Comparison of ENCODE assay signal across 8 cellular contexts in the genomic region with DNA sequence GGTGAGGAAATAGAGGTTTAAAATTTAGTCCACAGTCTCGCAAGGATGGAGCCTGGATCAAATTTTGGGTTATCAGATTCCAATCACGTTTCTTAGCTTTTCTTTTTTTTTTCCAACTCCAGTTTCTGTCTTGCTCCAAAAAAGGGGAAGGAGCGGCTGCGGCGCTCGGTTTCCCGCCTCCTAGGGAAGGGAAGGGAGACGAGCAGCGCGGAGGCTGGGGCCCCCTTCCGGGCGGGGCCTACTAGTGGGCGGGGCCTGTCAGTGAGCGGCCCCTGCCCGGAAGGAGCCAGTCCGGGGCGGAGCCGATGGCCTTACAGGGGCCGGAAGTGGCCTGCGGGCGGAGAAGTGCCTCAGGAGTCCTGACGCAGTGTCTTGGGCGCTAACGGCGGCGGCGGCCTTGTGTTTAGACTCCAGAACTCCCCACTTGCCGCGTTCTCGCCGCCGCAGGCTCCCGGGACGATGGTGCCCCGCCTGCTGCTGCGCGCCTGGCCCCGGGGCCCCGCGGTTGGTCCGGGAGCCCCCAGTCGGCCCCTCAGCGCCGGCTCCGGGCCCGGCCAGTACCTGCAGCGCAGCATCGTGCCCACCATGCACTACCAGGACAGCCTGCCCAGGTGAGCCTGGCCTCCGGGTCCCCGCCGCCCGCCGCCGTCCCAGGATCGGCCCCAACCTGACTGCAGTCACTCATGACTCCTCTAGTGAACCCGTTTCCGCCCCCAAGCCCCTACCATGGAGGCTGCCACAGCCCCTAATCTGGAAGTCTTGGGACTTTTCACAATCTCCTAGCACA. TPM values are rescaled to one million over a fixed set of nuclear protein-coding genes. Genes with fewer than 3 reads are reported as not detected.
A peak's percentile ranks its signal among the peaks of the same experiment; 100 is the strongest.
DNase-seq lines count a peak whose midpoint lies in the region; ATAC-seq and TF ChIP-seq lines count a peak whose summit lies in the region.

A gene (plus strand): TSS at position 340 of the 787 bp plus-strand sequence. CDS start 120 bp downstream, at position 460.

- DNase-seq in BJ (ENCODE audit: low read depth), result peak; percentile 65
- peak; percentile 80 for DNase-seq in NCI-H526 treated with DMSO at 0.1 percent for 48 hours (lab: John Stamatoyannopoulos, UW)
- peak; percentile 95 for DNase-seq in activated CD4-positive, alpha-beta T cell treated with anti-CD3 and anti-CD28 coated beads for 48 hours
- peak; percentile 92 for DNase-seq in kidney tubule cell (ENCODE audit: low spot score)
- peak; percentile 73 to 84 for DNase-seq in stimulated activated CD4-positive, alpha-beta T cell treated with anti-CD3 and anti-CD28 coated beads, Interleukin-1b, Interleukin-23, amount 100 ng/mL, for 1 hour (ENCODE audit: low read depth in 2 of 2)

- CTCF ChIA-PET in BJ (lab: Yijun Ruan, JAX), result interaction anchor here (1.0 to 1.4 kb wide), 3 partner anchors 11 to 197 kb away, joined by 3 to 8 read pairs (median 3); no protein-coding TSS in a partner anchor

- ATAC-seq in GM19324 (IDR thresholded peaks at IDR 0.05; ENCODE audit: low FRiP score, unreplicated experiment) (peak; percentile 95), HG03460 (IDR thresholded peaks at IDR 0.05; ENCODE audit: unreplicated experiment) (peak; percentile 99)

- H3K36me3 ChIP-seq in BJ (ENCODE audit: control insufficient read depth, insufficient read depth, low read length), result no peaks in the 10 kb centered on the region

- peak within 1 kb of the TSS; percentile 87 for H3K27ac ChIP-seq in cingulate gyrus (ENCODE audit: low read depth, low read length)

- peak within 1 kb of the TSS; percentile 78 for H3K4me3 ChIP-seq in BJ (ENCODE audit: low read depth, low read length)

- H3K27me3 ChIP-seq in BJ (ENCODE audit: control insufficient read depth, insufficient read depth, low read length), result no peaks in the 10 kb centered on the region

- TF ChIP-seq CTCF in BJ (IDR thresholded peaks at IDR 0.05; ENCODE audit: insufficient read depth, low read depth, low read length), result peak; percentile 25; the same call in 1 of the 2 replicates

- POLR2A ChIA-PET in BJ (lab: Charles Lee), result interaction anchor here (0.5 kb wide), 1 partner anchor 288 kb away, joined by 6 read pairs; no protein-coding TSS in a partner anchor

RNA-seq across cellular contexts. Expression of the gene that starts here (rescaled TPM):
- polyA plus RNA-seq in BJ (2011; rRNA removed), result 15.4 and 20.6 TPM in 2 replicates
- polyA minus RNA-seq in BJ (2011; rRNA and poly(A)+ RNA removed), result 11.5 and 12.7 TPM in 2 replicates

Comparison
In these comparisons a context has a peak if more than half of its experiments do, and no peak if none do; other contexts are left out.
1. Peak in every context shown above with its lines: DNase-seq, ATAC-seq, H3K4me3 ChIP-seq and H3K27ac ChIP-seq.